1 cellular context compared by ENCODE assay signal in the genomic region with DNA sequence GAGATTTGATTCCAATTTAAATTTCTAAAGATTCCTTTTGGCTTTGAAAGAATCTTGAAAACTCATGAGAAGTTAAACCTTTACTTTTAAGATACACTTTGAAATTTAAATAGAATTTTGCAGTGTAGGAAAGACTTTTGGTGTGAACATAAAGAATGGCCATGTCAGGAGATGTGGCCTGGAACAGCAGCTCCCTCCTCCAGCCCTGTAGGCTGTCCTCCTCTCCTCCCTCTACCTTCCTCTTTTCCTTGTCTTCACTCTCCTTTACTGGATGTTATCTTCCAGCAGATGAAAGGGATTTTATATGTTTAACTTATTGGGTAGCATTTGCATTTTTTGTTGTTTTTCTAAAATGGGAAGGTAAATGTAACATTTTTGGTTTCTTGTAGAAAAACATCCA.
TF ChIP-seq lines count a peak whose summit lies in the region.

No MANE protein-coding gene starts in this region.

TF ChIP-seq in HCT116, 20 proteins besides CTCF, POLR2A, EP300 and RAD21:
- TF ChIP-seq EGR1 (IDR thresholded peaks at IDR 0.05; ENCODE audit: low read depth) (no peak), ZNF274 (IDR thresholded peaks at IDR 0.05; ENCODE audit: low read depth, low read length) (no peak), POLR2AphosphoS5 (IDR thresholded peaks at IDR 0.05; ENCODE audit: low read depth, low read length) (no peak), JUND (IDR thresholded peaks at IDR 0.05) (no peak), SIN3A (IDR thresholded peaks at IDR 0.05; ENCODE audit: low read depth) (no peak), CEBPB (IDR thresholded peaks at IDR 0.05; ENCODE audit: low read depth) (no peak), SP1 (IDR thresholded peaks at IDR 0.05; ENCODE audit: low read depth) (no peak), TCF7L2 (IDR thresholded peaks at IDR 0.05; ENCODE audit: borderline replicate concordance, extremely low read depth, insufficient read depth, insufficient read length) (no peak), EZH2 (IDR thresholded peaks at IDR 0.05) (no peak)
- TF ChIP-seq, protein P1, sequence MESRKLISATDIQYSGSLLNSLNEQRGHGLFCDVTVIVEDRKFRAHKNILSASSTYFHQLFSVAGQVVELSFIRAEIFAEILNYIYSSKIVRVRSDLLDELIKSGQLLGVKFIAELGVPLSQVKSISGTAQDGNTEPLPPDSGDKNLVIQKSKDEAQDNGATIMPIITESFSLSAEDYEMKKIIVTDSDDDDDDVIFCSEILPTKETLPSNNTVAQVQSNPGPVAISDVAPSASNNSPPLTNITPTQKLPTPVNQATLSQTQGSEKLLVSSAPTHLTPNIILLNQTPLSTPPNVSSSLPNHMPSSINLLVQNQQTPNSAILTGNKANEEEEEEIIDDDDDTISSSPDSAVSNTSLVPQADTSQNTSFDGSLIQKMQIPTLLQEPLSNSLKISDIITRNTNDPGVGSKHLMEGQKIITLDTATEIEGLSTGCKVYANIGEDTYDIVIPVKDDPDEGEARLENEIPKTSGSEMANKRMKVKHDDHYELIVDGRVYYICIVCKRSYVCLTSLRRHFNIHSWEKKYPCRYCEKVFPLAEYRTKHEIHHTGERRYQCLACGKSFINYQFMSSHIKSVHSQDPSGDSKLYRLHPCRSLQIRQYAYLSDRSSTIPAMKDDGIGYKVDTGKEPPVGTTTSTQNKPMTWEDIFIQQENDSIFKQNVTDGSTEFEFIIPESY (IDR thresholded peaks at IDR 0.05; ENCODE audit: extremely low read depth, insufficient replicate concordance, low read length): no peak
- TF ChIP-seq, protein P2, sequence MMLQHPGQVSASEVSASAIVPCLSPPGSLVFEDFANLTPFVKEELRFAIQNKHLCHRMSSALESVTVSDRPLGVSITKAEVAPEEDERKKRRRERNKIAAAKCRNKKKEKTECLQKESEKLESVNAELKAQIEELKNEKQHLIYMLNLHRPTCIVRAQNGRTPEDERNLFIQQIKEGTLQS (IDR thresholded peaks at IDR 0.05): no peak
- TF ChIP-seq, protein P3, sequence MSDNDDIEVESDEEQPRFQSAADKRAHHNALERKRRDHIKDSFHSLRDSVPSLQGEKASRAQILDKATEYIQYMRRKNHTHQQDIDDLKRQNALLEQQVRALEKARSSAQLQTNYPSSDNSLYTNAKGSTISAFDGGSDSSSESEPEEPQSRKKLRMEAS (IDR thresholded peaks at IDR 0.05): no peak
